13 cellular contexts compared by ENCODE assay signal in the genomic region with DNA sequence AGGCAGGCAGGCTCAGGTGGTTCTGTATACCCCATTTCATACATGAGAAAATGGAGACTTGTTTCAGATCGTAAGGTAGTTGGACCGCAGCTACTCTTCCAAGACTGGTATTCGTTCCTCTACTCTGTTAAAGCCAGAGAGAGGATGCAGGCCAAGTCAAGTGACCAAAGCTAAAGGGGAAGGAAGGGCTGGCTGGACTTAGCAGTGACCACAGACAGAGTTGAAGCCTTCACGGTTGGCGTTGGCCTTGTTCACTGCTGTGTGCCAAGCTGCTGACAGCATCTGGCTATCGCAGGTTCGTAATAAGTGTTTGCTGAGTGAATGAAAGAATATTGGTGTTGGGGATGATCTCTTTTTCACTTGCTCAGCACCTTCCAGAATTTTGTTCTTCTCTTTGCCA.
DNase-seq lines count a peak whose midpoint lies in the region; ATAC-seq and TF ChIP-seq lines count a peak whose summit lies in the region.
"Had no signal": no experiment of that assay in that cellular context is flagged by ENCODE, and none has a peak within 500 bp of the region (broad histone marks: within the 10 kb centered on the region; RNA-seq: fewer than 3 reads in every experiment).

No MANE protein-coding gene starts in this region.

- H3K27ac Mint-ChIP-seq in CD14-positive monocyte (peak overlapping the region; percentile 58 to 88 (median 80)), progenitor cell of endocrine pancreas (peak overlapping the region; percentile 4)

- peaks cover 76% of the 10 kb centered on the region for H3K4me1 Mint-ChIP-seq in CD14-positive monocyte
- H3K4me1 Mint-ChIP-seq in progenitor cell of endocrine pancreas (ENCODE audit: low read depth) = peaks cover 20% of the 10 kb centered on the region

- no peak for TF ChIP-seq CTCF in CD14-positive monocyte (IDR thresholded peaks at IDR 0.05)
- no peak for TF ChIP-seq CTCF in heart left ventricle (IDR thresholded peaks at IDR 0.05)
- no peak for TF ChIP-seq CTCF in progenitor cell of endocrine pancreas (IDR thresholded peaks at IDR 0.05; ENCODE audit: unreplicated experiment)

- no peak overlapping the region for H3K4me3 ChIP-seq in heart left ventricle
- H3K4me3 ChIP-seq: HAP-1 had no signal

- ATAC-seq in HG02870 (IDR thresholded peaks at IDR 0.05; ENCODE audit: unreplicated experiment) (peak; percentile 4), heart left ventricle (peak; percentile 47 to 84 (median 66)), HG03135 (IDR thresholded peaks at IDR 0.05; ENCODE audit: unreplicated experiment) (no peak)
- ATAC-seq: PC-3 had no signal

- intact Hi-C loops in CD14-positive monocyte (cut with micrococcal nuclease) = loop anchor here in 1 of 2 donors (5.0 kb wide), 1 partner anchor 38 kb away; no protein-coding TSS in a partner anchor
- intact Hi-C loops in heart left ventricle (cut with DNase I) = loop anchor here in 1 of 10 donors (10.0 kb wide), 1 partner anchor 60 kb away; no protein-coding TSS in a partner anchor

- H3K9me3 Mint-ChIP-seq in CD14-positive monocyte (no peaks in the 10 kb centered on the region), progenitor cell of endocrine pancreas (ENCODE audit: low read depth) (no peaks in the 10 kb centered on the region)

- WGBS in heart left ventricle, 4 donors = 81 to 93% (median 87%) methylated on average over 7 of the region's 7 CpGs

- peaks cover 25 to 60% of the 10 kb centered on the region in 2 donors for H3K36me3 Mint-ChIP-seq in CD14-positive monocyte
- no peaks in the 10 kb centered on the region for H3K36me3 Mint-ChIP-seq in progenitor cell of endocrine pancreas (ENCODE audit: insufficient read depth)

- peaks cover 0 to 72% (median 0%) of the 10 kb centered on the region in 12 donors for H3K4me1 ChIP-seq in heart left ventricle
- H3K4me1 ChIP-seq: HAP-1 had no signal

- H3K27me3 Mint-ChIP-seq in CD14-positive monocyte (ENCODE audit: low read depth in 3 of 3) (no peaks in the 10 kb centered on the region), progenitor cell of endocrine pancreas (no peaks in the 10 kb centered on the region)

- peak overlapping the region in 1 of 12 donors; percentile 76 for H3K27ac ChIP-seq in heart left ventricle

- no peaks in the 10 kb centered on the region for H3K9me3 ChIP-seq in heart left ventricle
- H3K9me3 ChIP-seq: Caco-2, HAP-1 had no signal

- TF ChIP-seq POLR2A in heart left ventricle (IDR thresholded peaks at IDR 0.05) = no peak

- H3K36me3 ChIP-seq in heart left ventricle = no peaks in the 10 kb centered on the region
- H3K36me3 ChIP-seq: HAP-1 had no signal

- H3K27me3 ChIP-seq in heart left ventricle = no peaks in the 10 kb centered on the region

- H3K4me3 Mint-ChIP-seq in CD14-positive monocyte (peak overlapping the region; percentile 35 to 79), progenitor cell of endocrine pancreas (ENCODE audit: low read depth) (no peak overlapping the region)

- DNase-seq in CD14-positive monocyte (ENCODE audit: low spot score) (peak; percentile 63), heart left ventricle (peak in 2 of 5 donors; percentile 36 to 52), progenitor cell of endocrine pancreas (ENCODE audit: low spot score, unreplicated experiment) (no peak), LoVo (ENCODE audit: low spot score) (no peak), NCI-H226 (no peak), NCI-H1436 treated with DMSO at 0.1 percent for 48 hours (lab: John Stamatoyannopoulos, UW) (no peak)
- DNase-seq: Caco-2; NCI-H2107; PC-3; stimulated activated CD4-positive, alpha-beta T cell treated with anti-CD3 and anti-CD28 coated beads, Interleukin-12 subunit alpha, Interleukin-12 subunit beta, amount 100 ng/mL, for 4 hours had no signal
